14 cellular contexts compared by ENCODE assay signal in genomic region chr10:14873090-14873760, GRCh38. TPM values are rescaled to one million over a fixed set of nuclear protein-coding genes. Genes with fewer than 3 reads are reported as not detected.
DNase-seq lines count a peak whose midpoint lies in the region; ATAC-seq, FAIRE-seq and TF ChIP-seq lines count a peak whose summit lies in the region.
"Had no signal": no experiment of that assay in that cellular context is flagged by ENCODE, and none has a peak within 500 bp of the region (broad histone marks: within the 10 kb centered on the region; RNA-seq: fewer than 3 reads in every experiment).

No MANE protein-coding gene starts in this region.

- peak overlapping the region; percentile 44; the same call in 1 of the 2 replicates for H3K27ac ChIP-seq in GM12878 (ENCODE audit: control insufficient read depth, insufficient read depth)
- H3K27ac ChIP-seq in neural progenitor cell, result no peak overlapping the region
- H3K27ac ChIP-seq: A549, SJCRH30, spleen had no signal

- H2AFZ ChIP-seq in GM12878 (ENCODE audit: control insufficient read depth, low read depth, low read length) (no peak overlapping the region), neural progenitor cell (replicated peaks) (no peak overlapping the region)

- ATAC-seq in activated CD4-positive, CD25-positive, alpha-beta regulatory T cell treated with anti-CD3 and anti-CD28 coated beads, Interleukin-2, amount 50 U/mL, for 24 hours, result peak; percentile 34 to 36
- peak; percentile 43 for ATAC-seq in HG03108 (IDR thresholded peaks at IDR 0.05; ENCODE audit: unreplicated experiment)
- ATAC-seq in GM12878, result peak; percentile 76
- ATAC-seq in HG02840 (IDR thresholded peaks at IDR 0.05; ENCODE audit: low FRiP score, unreplicated experiment), result no peak
- ATAC-seq: A549 had no signal

- no peak for TF ChIP-seq POLR2A in GM12878 (IDR thresholded peaks at IDR 0.05; ENCODE audit: low read depth, low read length)

- SMC1A ChIA-PET in GM12878 (lab: Charles Lee; ENCODE audit: uncharacterized antibody, unreplicated experiment), result interaction anchor here (0.9 to 2.6 kb wide), 7 partner anchors 10 to 263 kb away, joined by 3 to 14 read pairs (median 4); partner anchors contain the start of genes CDNF, HSPA14 and MSANTD7

- POLR2A ChIA-PET in GM12878 (lab: Charles Lee), result interaction anchor here (0.6 to 2.2 kb wide), 3 partner anchors 35 to 284 kb away, joined by 3 to 6 read pairs (median 5); partner anchors contain the start of genes CDNF, DCLRE1C, HSPA14 and MSANTD7

- no peak for DNase-seq in activated CD4-positive, CD25-positive, alpha-beta regulatory T cell (lab: John Stamatoyannopoulos, UW)
- DNase-seq in GM12878 (ENCODE audit: low read depth, low spot score) (no peak), neural progenitor cell (ENCODE audit: low spot score) (no peak)
- DNase-seq in stimulated activated CD8-positive, alpha-beta memory T cell treated with anti-CD3 and anti-CD28 coated beads, Interleukin-4, amount 100 ng/mL, for 48 hours, result no peak
- DNase-seq: amygdala, midbrain, NCI-H2081 treated with DMSO at 0.1 percent for 48 hours, SJCRH30, spleen had no signal

- in situ Hi-C loops in GM12878 (cut with MboI), result no loop called here

- intact Hi-C loops in GM12878 (cut with micrococcal nuclease; ENCODE audit: unreplicated experiment), result no loop called here

- H3K4me3 ChIP-seq in GM12878 (no peak overlapping the region), skeletal muscle satellite cell (ENCODE audit: low read length) (no peak overlapping the region), neural progenitor cell (no peak overlapping the region)
- H3K4me3 ChIP-seq: A549, SJCRH30, spleen had no signal

- peaks cover 6% of the 10 kb centered on the region for H3K36me3 Mint-ChIP-seq in neural progenitor cell

- H3K27me3 ChIP-seq in GM12878 (replicated peaks in 1 of 2; ENCODE audit: control insufficient read depth in 2 of 2, insufficient read depth in 2 of 2, low read length in 1 of 2) (no peaks in the 10 kb centered on the region), skeletal muscle satellite cell (ENCODE audit: control insufficient read depth, insufficient read depth, low read length) (no peaks in the 10 kb centered on the region), neural progenitor cell (no peaks in the 10 kb centered on the region)
- H3K27me3 ChIP-seq: SJCRH30, spleen had no signal

- no peak overlapping the region for H3K9ac ChIP-seq in GM12878 (ENCODE audit: control insufficient read depth, insufficient read depth, low read length)
- no peak overlapping the region for H3K9ac ChIP-seq in skeletal muscle satellite cell (ENCODE audit: low read depth, low read length)
- H3K9ac ChIP-seq in neural progenitor cell, result no peak overlapping the region

- no peaks in the 10 kb centered on the region for H4K20me1 ChIP-seq in GM12878 (ENCODE audit: control insufficient read depth, insufficient read depth)
- no peaks in the 10 kb centered on the region for H4K20me1 ChIP-seq in neural progenitor cell (ENCODE audit: low read depth)

- H3K36me3 ChIP-seq in GM12878 (ENCODE audit: control insufficient read depth in 2 of 2, insufficient read depth in 2 of 2, low read length in 1 of 2) (peaks cover 0 to 8% of the 10 kb centered on the region in 2 experiments; a peak in 1 of 4 replicates), skeletal muscle satellite cell (ENCODE audit: insufficient read depth, low read length) (peaks cover 20% of the 10 kb centered on the region), neural progenitor cell (peaks cover 13% of the 10 kb centered on the region)

- peaks cover 3% of the 10 kb centered on the region for H3K27me3 Mint-ChIP-seq in neural progenitor cell (ENCODE audit: insufficient read depth, low read depth)

- BruUV-seq in GM12878 (replicated peaks; lab: Mats Ljungman, UMichigan), result no TSS peak

- H3K4me1 ChIP-seq in GM12878 (ENCODE audit: control insufficient read depth, insufficient read depth, low read length) (peaks cover 3% of the 10 kb centered on the region), skeletal muscle satellite cell (ENCODE audit: control insufficient read depth, insufficient read depth, low read length) (peaks cover 22% of the 10 kb centered on the region), neural progenitor cell (peaks cover 10% of the 10 kb centered on the region)
- H3K4me1 ChIP-seq: SJCRH30 had no signal

- H3K9me3 ChIP-seq in GM12878 (replicated peaks; ENCODE audit: control insufficient read depth, insufficient read depth, low read length) (no peaks in the 10 kb centered on the region), skeletal muscle satellite cell (replicated peaks; ENCODE audit: low read length) (no peaks in the 10 kb centered on the region), neural progenitor cell (ENCODE audit: low read depth) (no peaks in the 10 kb centered on the region)
- H3K9me3 ChIP-seq: A549, SJCRH30, spleen had no signal

- H3K79me2 ChIP-seq in GM12878 (ENCODE audit: control insufficient read depth, insufficient read depth, low read length) (peaks cover 19% of the 10 kb centered on the region), neural progenitor cell (ENCODE audit: low read depth) (peaks cover 16% of the 10 kb centered on the region)

- H3K4me2 ChIP-seq in GM12878 (ENCODE audit: control insufficient read depth, insufficient read depth) (peak overlapping the region; percentile 4; the same call in 1 of the 2 replicates), skeletal muscle satellite cell (ENCODE audit: low read length) (peak overlapping the region; percentile 42), neural progenitor cell (no peak overlapping the region)
- H3K4me2 ChIP-seq: A549 had no signal

- no peak overlapping the region for H3K4me3 Mint-ChIP-seq in neural progenitor cell

- CTCF ChIA-PET in GM12878 (lab: Yijun Ruan, JAX), result interaction anchor here (1.4 to 1.7 kb wide), 4 partner anchors 50 to 336 kb away, joined by 3 to 5 read pairs (median 4); partner anchors contain the start of gene DCLRE1C

- peaks cover 18% of the 10 kb centered on the region for H3K4me1 Mint-ChIP-seq in neural progenitor cell

- TF ChIP-seq CTCF in GM12878 (IDR thresholded peaks at IDR 0.05 in 2 of 3, conservative IDR thresholded peaks at IDR 0.05 in 1 of 3; ENCODE audit: control insufficient read depth in 2 of 3, extremely low read depth in 1 of 3, insufficient read depth in 1 of 3, low read depth in 3 of 3, low read length in 3 of 3) (no peak), neural progenitor cell (IDR thresholded peaks at IDR 0.05) (no peak)

- H3K27ac Mint-ChIP-seq in neural progenitor cell, result no peak overlapping the region

- peaks cover 20% of the 10 kb centered on the region for H3F3A ChIP-seq in neural progenitor cell (ENCODE audit: low read depth)

- WGBS in GM12878 (ENCODE audit: insufficient coverage, insufficient replicate concordance, low lambda C conversion rate, missing lambda C conversion rate), result 50% methylated on average over 2 of the region's 2 CpGs

- RAD21 ChIA-PET in GM12878 (lab: Charles Lee; ENCODE audit: unreplicated experiment), result interaction anchor here (0.6 to 1.5 kb wide), 2 partner anchors 36 to 78 kb away, joined by 3 to 8 read pairs; partner anchors contain the start of genes CDNF, HSPA14 and MSANTD7

- no peak for TF ChIP-seq EP300 in GM12878 (IDR thresholded peaks at IDR 0.05; ENCODE audit: borderline replicate concordance in 1 of 2, control insufficient read depth in 1 of 2, low read depth in 2 of 2, low read length in 2 of 2)

- no peaks in the 10 kb centered on the region for H3K9me3 Mint-ChIP-seq in neural progenitor cell

- TF ChIP-seq RAD21 in GM12878 (IDR thresholded peaks at IDR 0.05; ENCODE audit: insufficient read depth, low read depth, low read length), result no peak

- FAIRE-seq in GM12878 (lab: Jason Lieb, UNC), result peak; percentile 68
- FAIRE-seq: A549 had no signal

RNA-seq across cellular contexts. Expression of gene SUV39H2, which starts 5.4 kb away (rescaled TPM):
- total RNA-seq in GM12878 (2013; cell fraction: nucleolus; rRNA removed), result 50.3 and 53.7 TPM in 2 replicates
- total RNA-seq in GM12878 (2014; rRNA removed) (24.3 and 27.6 TPM in 2 replicates), GM12878 (2014; rRNA removed; fragmentation: Illumina TruSeq; extraction: Trizol) (32.3 and 32.6 TPM in 2 replicates), GM12878 (2021) (25.8 and 26.9 TPM in 2 replicates), neural progenitor cell (ENCODE audit: low replicate concordance) (67.9 and 112 TPM in 2 replicates)
- 10.0 TPM for polyA plus RNA-seq in GM12878 (2011; ENCODE audit: low read depth)
- polyA plus RNA-seq in GM12878 (2011; rRNA removed) (26.1 and 43.4 TPM in 2 replicates), GM12878 (2014; fragmentation: Illumina TruSeq; extraction: Trizol) (41.1 and 45.0 TPM in 2 replicates), GM12878 (2014; fragmentation: Nextera tagmentation; extraction: Ambion mirVana) (10 to 100 TPM; 26.5 to 40.3 TPM), GM12878 (2014; rRNA removed) (17.9 and 27.4 TPM in 2 replicates), GM12878 (2016; fragmentation: Nextera tagmentation; extraction: Ambion mirVana) (10 to 100 TPM; 33.7 to 36.4 TPM)
- polyA plus RNA-seq in GM12878 (2011; cell fraction: cytosol; rRNA removed), result 10.1 and 15.2 TPM in 2 replicates
- polyA plus RNA-seq in GM12878 (2011; cell fraction: nucleus; rRNA removed), result 12.7 and 16.4 TPM in 2 replicates
- polyA plus RNA-seq in GM12878 (2012), result 11.1 and 13.8 TPM in 2 replicates
- 16.2 and 29.9 TPM in 2 replicates for polyA minus RNA-seq in GM12878 (2011; rRNA and poly(A)+ RNA removed)
- 11.0 and 14.3 TPM in 2 replicates for polyA minus RNA-seq in GM12878 (2011; cell fraction: cytosol; rRNA and poly(A)+ RNA removed)
- 9.2 and 16.4 TPM in 2 replicates for polyA minus RNA-seq in GM12878 (2011; cell fraction: nucleus; rRNA and poly(A)+ RNA removed)
- 18.1 and 23.3 TPM in 2 replicates for total RNA-seq in skeletal muscle satellite cell (2012; rRNA removed)

RNA-seq across cellular contexts. Expression of gene HSPA14, which starts 35.1 kb away (rescaled TPM):
- 12.4 and 14.7 TPM in 2 replicates for total RNA-seq in GM12878 (2013; cell fraction: nucleolus; rRNA removed)
- total RNA-seq in GM12878 (2014; rRNA removed) (28.0 and 30.9 TPM in 2 replicates), GM12878 (2014; rRNA removed; fragmentation: Illumina TruSeq; extraction: Trizol) (32.9 and 35.5 TPM in 2 replicates), GM12878 (2021) (24.5 and 26.6 TPM in 2 replicates), neural progenitor cell (ENCODE audit: low replicate concordance) (33.3 and 41.8 TPM in 2 replicates)
- 12.9 TPM for polyA plus RNA-seq in GM12878 (2011; ENCODE audit: low read depth)
- polyA plus RNA-seq in GM12878 (2011; rRNA removed) (33.1 and 50.3 TPM in 2 replicates), GM12878 (2014; fragmentation: Illumina TruSeq; extraction: Trizol) (31.3 and 34.6 TPM in 2 replicates), GM12878 (2014; fragmentation: Nextera tagmentation; extraction: Ambion mirVana) (10 to 100 TPM; 44.1 to 46.4 TPM), GM12878 (2014; rRNA removed) (27.3 and 32.3 TPM in 2 replicates), GM12878 (2016; fragmentation: Nextera tagmentation; extraction: Ambion mirVana) (10 to 100 TPM; 53.1 to 56.1 TPM)
- polyA plus RNA-seq in GM12878 (2011; cell fraction: cytosol; rRNA removed), result 11.7 and 13.7 TPM in 2 replicates
- polyA plus RNA-seq in GM12878 (2011; cell fraction: nucleus; rRNA removed), result 22.9 and 25.2 TPM in 2 replicates
- 15.4 and 15.5 TPM in 2 replicates for polyA plus RNA-seq in GM12878 (2012)
- polyA minus RNA-seq in GM12878 (2011; rRNA and poly(A)+ RNA removed), result 8.8 and 12.3 TPM in 2 replicates
- polyA minus RNA-seq in GM12878 (2011; cell fraction: cytosol; rRNA and poly(A)+ RNA removed), result 3.9 and 7.0 TPM in 2 replicates
- polyA minus RNA-seq in GM12878 (2011; cell fraction: nucleus; rRNA and poly(A)+ RNA removed), result 5.2 and 6.4 TPM in 2 replicates
- 16.6 and 21.3 TPM in 2 replicates for total RNA-seq in skeletal muscle satellite cell (2012; rRNA removed)

RNA-seq across cellular contexts. Expression of gene MSANTD7, which starts 35.1 kb away (rescaled TPM):
- 34.4 and 35.8 TPM in 2 replicates for total RNA-seq in GM12878 (2013; cell fraction: nucleolus; rRNA removed)
- total RNA-seq in GM12878 (2014; rRNA removed), result 22.8 and 27.9 TPM in 2 replicates
- 19.3 and 19.7 TPM in 2 replicates for total RNA-seq in GM12878 (2014; rRNA removed; fragmentation: Illumina TruSeq; extraction: Trizol)
- total RNA-seq in GM12878 (2021), result 20.1 and 20.6 TPM in 2 replicates
- 7.0 TPM for polyA plus RNA-seq in GM12878 (2011; ENCODE audit: low read depth)
- 13.5 and 15.5 TPM in 2 replicates for polyA plus RNA-seq in GM12878 (2011; rRNA removed)
- 8.0 and 9.5 TPM in 2 replicates for polyA plus RNA-seq in GM12878 (2011; cell fraction: cytosol; rRNA removed)
- polyA plus RNA-seq in GM12878 (2011; cell fraction: nucleus; rRNA removed), result 9.2 and 11.5 TPM in 2 replicates
- 7.7 and 8.2 TPM in 2 replicates for polyA plus RNA-seq in GM12878 (2012)
- polyA plus RNA-seq in GM12878 (2014; fragmentation: Illumina TruSeq; extraction: Trizol), result 18.9 and 19.3 TPM in 2 replicates
- 1 to 10 TPM; 3.5 to 4.5 TPM for polyA plus RNA-seq in GM12878 (2014; fragmentation: Nextera tagmentation; extraction: Ambion mirVana)
- 13.5 and 14.0 TPM in 2 replicates for polyA plus RNA-seq in GM12878 (2014; rRNA removed)
- 10 to 100 TPM; 17.8 to 19.1 TPM for polyA plus RNA-seq in GM12878 (2016; fragmentation: Nextera tagmentation; extraction: Ambion mirVana)
- polyA minus RNA-seq in GM12878 (2011; rRNA and poly(A)+ RNA removed), result 24.8 and 25.1 TPM in 2 replicates
- polyA minus RNA-seq in GM12878 (2011; cell fraction: cytosol; rRNA and poly(A)+ RNA removed), result 11.2 and 13.0 TPM in 2 replicates
- polyA minus RNA-seq in GM12878 (2011; cell fraction: nucleus; rRNA and poly(A)+ RNA removed), result 19.0 and 33.1 TPM in 2 replicates
- total RNA-seq in skeletal muscle satellite cell (2012; rRNA removed), result 19.5 and 21.2 TPM in 2 replicates
- total RNA-seq in neural progenitor cell (ENCODE audit: low replicate concordance), result 17.6 and 18.8 TPM in 2 replicates

RNA-seq across cellular contexts. Expression of gene CDNF, which starts 35.4 kb away (rescaled TPM):
- 0.56 and 1.9 TPM in 2 replicates for total RNA-seq in GM12878 (2013; cell fraction: nucleolus; rRNA removed)
- total RNA-seq in GM12878 (2014; rRNA removed) (0.98 and 1.9 TPM in 2 replicates), GM12878 (2014; rRNA removed; fragmentation: Illumina TruSeq; extraction: Trizol) (1.0 and 1.2 TPM in 2 replicates), GM12878 (2021) (0.43 and 1.0 TPM in 2 replicates), neural progenitor cell (ENCODE audit: low replicate concordance) (1.8 and 5.2 TPM in 2 replicates)
- polyA plus RNA-seq in GM12878 (2011; ENCODE audit: low read depth), result 2.2 TPM
- polyA plus RNA-seq in GM12878 (2011; rRNA removed) (0.81 TPM in 2 replicates), GM12878 (2014; fragmentation: Illumina TruSeq; extraction: Trizol) (0.73 and 2.3 TPM in 2 replicates), GM12878 (2014; fragmentation: Nextera tagmentation; extraction: Ambion mirVana) (under 1 TPM; 0.08 to 0.29 TPM), GM12878 (2014; rRNA removed) (1.2 and 2.7 TPM in 2 replicates), GM12878 (2016; fragmentation: Nextera tagmentation; extraction: Ambion mirVana) (under 1 TPM; 0.48 to 0.54 TPM)
- 0.31 and 0.32 TPM in 2 replicates for polyA plus RNA-seq in GM12878 (2011; cell fraction: cytosol; rRNA removed)
- polyA plus RNA-seq in GM12878 (2011; cell fraction: nucleus; rRNA removed), result 0.66 TPM in 1 of 2 replicates, not detected in the other
- polyA plus RNA-seq in GM12878 (2012), result 0.94 and 1.3 TPM in 2 replicates
- polyA minus RNA-seq in GM12878 (2011; rRNA and poly(A)+ RNA removed), result not detected in 2 replicates
- not detected in 2 replicates for polyA minus RNA-seq in GM12878 (2011; cell fraction: cytosol; rRNA and poly(A)+ RNA removed)
- polyA minus RNA-seq in GM12878 (2011; cell fraction: nucleus; rRNA and poly(A)+ RNA removed), result not detected in 2 replicates
- total RNA-seq in skeletal muscle satellite cell (2012; rRNA removed), result 0.44 and 0.51 TPM in 2 replicates
- total RNA-seq: SJCRH30 had no signal
